8 cellular contexts compared by ENCODE assay signal in the genomic region with DNA sequence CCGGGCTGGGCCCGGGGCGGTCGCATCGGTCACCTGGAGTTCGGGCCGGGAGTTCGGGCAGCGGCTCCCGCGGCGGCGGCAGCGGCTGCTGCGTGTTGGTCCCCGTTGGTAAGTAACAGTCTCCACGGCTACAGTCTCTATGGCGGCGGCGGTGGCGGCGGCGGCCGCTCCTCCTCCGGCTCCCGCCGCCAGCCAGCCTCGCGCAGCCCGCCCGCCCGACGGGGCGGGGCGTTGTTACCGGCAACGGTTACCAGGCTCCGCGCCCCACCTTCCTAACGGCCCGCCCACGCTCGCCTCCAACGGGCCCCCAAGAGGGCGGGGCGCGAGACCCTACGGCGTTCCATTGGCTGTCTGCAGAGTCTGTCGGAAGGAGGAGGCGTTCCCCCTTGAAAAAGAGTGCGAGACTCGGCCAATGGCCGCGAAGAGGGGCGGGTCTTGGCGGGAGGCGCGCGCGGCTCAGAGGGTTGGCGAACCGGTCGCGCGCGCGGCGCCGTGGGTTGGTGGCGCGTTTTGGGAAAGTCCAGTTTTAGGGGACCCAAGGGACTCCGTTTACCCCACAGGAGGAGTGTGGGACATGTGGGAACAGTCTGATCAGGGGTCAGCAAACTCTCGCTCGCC. TPM values are rescaled to one million over a fixed set of nuclear protein-coding genes. Genes with fewer than 3 reads are reported as not detected.
DNase-seq lines count a peak whose midpoint lies in the region; ATAC-seq lines count a peak whose summit lies in the region.

A gene (minus strand): TSS at position 141 of the 618 bp plus-strand sequence. CDS start 63,004 bp downstream, outside the sequence.

- peaks cover 11% of the 10 kb centered on the region for H3K4me1 ChIP-seq in mesenchymal stem cell (ENCODE audit: control insufficient read depth, insufficient read depth, low read depth, low read length)

- DNase-seq in Caki2 (ENCODE audit: low read depth) (peak; percentile 97), HT1080 (ENCODE audit: low read depth) (peak; percentile 96), NOMO-1 (lab: John Stamatoyannopoulos, UW; ENCODE audit: unreplicated experiment in 2 of 2) (peak; percentile 99), mesenchymal stem cell (peak; percentile 99)
- DNase-seq in activated CD8-positive, alpha-beta memory T cell treated with anti-CD3 and anti-CD28 coated beads for 4 hours (ENCODE audit: low read depth in 2 of 2) = peak; percentile 98
- peak; percentile 97 to 99 (median 98) for DNase-seq in effector memory CD8-positive, alpha-beta T cell
- DNase-seq in stimulated activated CD8-positive, alpha-beta memory T cell treated with anti-CD3 and anti-CD28 coated beads, Interleukin-12 subunit alpha, Interleukin-12 subunit beta, amount 100 ng/mL, for 1 hour (ENCODE audit: low read depth) = peak; percentile 99

- H3K9me3 Mint-ChIP-seq in effector memory CD8-positive, alpha-beta T cell = no peaks in the 10 kb centered on the region

- H2AK5ac ChIP-seq in mesenchymal stem cell (ENCODE audit: low read length, severe bottlenecking) = no peak within 1 kb of the TSS

- peak within 1 kb of the TSS; percentile 91 to 95 for H3K4me3 Mint-ChIP-seq in effector memory CD8-positive, alpha-beta T cell

- peak; percentile 95 for ATAC-seq in GM21381 (IDR thresholded peaks at IDR 0.05; ENCODE audit: unreplicated experiment)
- ATAC-seq in effector memory CD8-positive, alpha-beta T cell (replicated peaks) = peak; percentile 94

- H3K36me3 ChIP-seq in mesenchymal stem cell (ENCODE audit: control insufficient read depth in 1 of 2, insufficient read depth in 2 of 2, low read depth in 1 of 2, low read length in 2 of 2) = peaks cover 0 to 1% of the 10 kb centered on the region in 2 experiments

- H3K9me3 ChIP-seq in mesenchymal stem cell (ENCODE audit: control insufficient read depth, low read length) = no peaks in the 10 kb centered on the region

- H3K27me3 Mint-ChIP-seq in effector memory CD8-positive, alpha-beta T cell = peaks cover 24 to 31% of the 10 kb centered on the region in 2 donors

- H3K9ac ChIP-seq in mesenchymal stem cell (ENCODE audit: low read length) = peak within 1 kb of the TSS; percentile 100

- peak within 1 kb of the TSS; percentile 73 for H2BK120ac ChIP-seq in mesenchymal stem cell (ENCODE audit: low read depth, low read length)

- no peak within 1 kb of the TSS for H2BK5ac ChIP-seq in mesenchymal stem cell (ENCODE audit: low read depth, low read length, poor library complexity, severe bottlenecking)

- H3K4me1 Mint-ChIP-seq in effector memory CD8-positive, alpha-beta T cell (ENCODE audit: low read depth in 2 of 2) = peaks cover 21 to 24% of the 10 kb centered on the region in 2 donors

- H3K27me3 ChIP-seq in mesenchymal stem cell (ENCODE audit: control insufficient read depth in 1 of 2, insufficient read depth in 1 of 2, low read length in 2 of 2) = no peaks in the 10 kb centered on the region

- in situ Hi-C loops in Caki2 (cut with HindIII; ENCODE audit: low pct_unique_long_range_greater_than_20kb, low sequenced_read_pairs) = no loop called here

- peak within 1 kb of the TSS; percentile 54 to 66 for H3K18ac ChIP-seq in mesenchymal stem cell (ENCODE audit: low read depth in 1 of 2, low read length in 2 of 2)

- H3K23ac ChIP-seq in mesenchymal stem cell (ENCODE audit: low read length in 2 of 2) = no peak within 1 kb of the TSS

- H3K27ac ChIP-seq in mesenchymal stem cell (ENCODE audit: low read length, poor library complexity, severe bottlenecking) = no peak within 1 kb of the TSS

- no peak within 1 kb of the TSS for H3K14ac ChIP-seq in mesenchymal stem cell (ENCODE audit: low read length in 2 of 2)

- H4K91ac ChIP-seq in mesenchymal stem cell (ENCODE audit: low read length) = no peak within 1 kb of the TSS

- no peak within 1 kb of the TSS for H3K4ac ChIP-seq in mesenchymal stem cell (ENCODE audit: low read depth in 1 of 2, low read length in 2 of 2)

- under 1% methylated on average over 71 of the region's 75 CpGs for WGBS in mesenchymal stem cell

- H2BK15ac ChIP-seq in mesenchymal stem cell (ENCODE audit: low read depth, poor library complexity, severe bottlenecking) = no peak within 1 kb of the TSS

- peak within 1 kb of the TSS; percentile 100 for H3K4me2 ChIP-seq in mesenchymal stem cell (ENCODE audit: low read length, poor library complexity, severe bottlenecking)

- peak within 1 kb of the TSS; percentile 75 to 93 for H3K4me3 ChIP-seq in mesenchymal stem cell (ENCODE audit: insufficient read depth in 1 of 2, low read depth in 1 of 2, low read length in 2 of 2)

- peaks cover 17% of the 10 kb centered on the region for H3K36me3 Mint-ChIP-seq in effector memory CD8-positive, alpha-beta T cell (ENCODE audit: insufficient read depth)

- H2AFZ ChIP-seq in mesenchymal stem cell (ENCODE audit: low read depth, low read length) = peak within 1 kb of the TSS; percentile 42

- H2BK12ac ChIP-seq in mesenchymal stem cell (ENCODE audit: low read length in 2 of 2) = no peak within 1 kb of the TSS

- peak within 1 kb of the TSS; percentile 93 to 98 for H3K27ac Mint-ChIP-seq in effector memory CD8-positive, alpha-beta T cell

- H4K8ac ChIP-seq in mesenchymal stem cell (ENCODE audit: low read length) = no peak within 1 kb of the TSS

- H3K79me1 ChIP-seq in mesenchymal stem cell (replicated peaks; ENCODE audit: low read length, poor library complexity, severe bottlenecking) = peaks cover 3% of the 10 kb centered on the region

RNA-seq across cellular contexts. Expression of the gene that starts here (rescaled TPM):
- total RNA-seq in Caki2 (2014; rRNA removed; shearing (Covaris generic); ENCODE audit: low replicate concordance) = 2.0 and 5.8 TPM in 2 replicates
- 3.5 and 8.6 TPM in 2 replicates for total RNA-seq in HT1080 (2014; rRNA removed; shearing (Covaris generic))
- polyA plus RNA-seq in HT1080 (2015; cell fraction: cytosol; rRNA removed) = 5.3 and 6.4 TPM in 2 replicates
- 4.1 and 6.8 TPM in 2 replicates for polyA plus RNA-seq in HT1080 (2015; cell fraction: nucleus; rRNA removed)
- polyA plus RNA-seq in mesenchymal stem cell (2013, experiment 1 of 2) = 3.2 TPM
- 2.9 TPM for polyA plus RNA-seq in mesenchymal stem cell (2013, experiment 2 of 2)
